9 cellular contexts compared by ENCODE assay signal in genomic region chr10:73576178-73576889, GRCh38. TPM values are rescaled to one million over a fixed set of nuclear protein-coding genes. Genes with fewer than 3 reads are reported as not detected.
A peak's percentile ranks its signal among the peaks of the same experiment; 100 is the strongest.
DNase-seq lines count a peak whose midpoint lies in the region; ATAC-seq, FAIRE-seq and TF ChIP-seq lines count a peak whose summit lies in the region.
"Had no signal": no experiment of that assay in that cellular context is flagged by ENCODE, and none has a peak within 500 bp of the region (broad histone marks: within the 10 kb centered on the region; RNA-seq: fewer than 3 reads in every experiment).

No MANE protein-coding gene starts in this region.

- H3K9me3 Mint-ChIP-seq in immature natural killer cell, result no peaks in the 10 kb centered on the region

- H3K27me3 Mint-ChIP-seq in immature natural killer cell (ENCODE audit: low read depth in 3 of 3), result peaks cover 0 to 2% (median 0%) of the 10 kb centered on the region in 3 donors
- H3K27me3 Mint-ChIP-seq: activated naive CD8-positive, alpha-beta T cell had no signal

- H3K36me3 Mint-ChIP-seq in immature natural killer cell, result no peaks in the 10 kb centered on the region

- DNase-seq in GM12891 (ENCODE audit: insufficient read length, low spot score), result no peak
- DNase-seq in ascending aorta (ENCODE audit: low spot score in 2 of 2), result peak in 1 of 2 donors; percentile 80
- DNase-seq in left ventricle myocardium inferior, result no peak
- DNase-seq in activated T-cell treated with anti-CD3 and anti-CD28 coated beads, Interleukin-2, amount 50 U/mL, for 48 hours, result no peak
- DNase-seq in immature natural killer cell, result no peak

- H3K4me3 ChIP-seq in ascending aorta, result peak overlapping the region; percentile 29 to 55
- H3K4me3 ChIP-seq in left ventricle myocardium inferior, result peak overlapping the region; percentile 58
- no peak overlapping the region for H3K4me3 ChIP-seq in skin epidermis

- H3K27me3 ChIP-seq in ascending aorta, result no peaks in the 10 kb centered on the region
- H3K27me3 ChIP-seq in left ventricle myocardium inferior (ENCODE audit: low read depth), result no peaks in the 10 kb centered on the region

- ATAC-seq in GM19395 (IDR thresholded peaks at IDR 0.05; ENCODE audit: unreplicated experiment) (no peak), HG03097 (IDR thresholded peaks at IDR 0.05; ENCODE audit: low FRiP score, unreplicated experiment) (no peak)

- no peak for TF ChIP-seq CTCF in ascending aorta (IDR thresholded peaks at IDR 0.05)
- no peak for TF ChIP-seq CTCF in left ventricle myocardium inferior (IDR thresholded peaks at IDR 0.05; ENCODE audit: borderline replicate concordance)

- peaks cover 13 to 37% of the 10 kb centered on the region in 2 donors for H3K4me1 ChIP-seq in ascending aorta
- H3K4me1 ChIP-seq in left ventricle myocardium inferior, result peaks cover 51% of the 10 kb centered on the region

- H3K4me3 Mint-ChIP-seq in immature natural killer cell, result no peak overlapping the region
- H3K4me3 Mint-ChIP-seq: activated naive CD8-positive, alpha-beta T cell had no signal

- intact Hi-C loops in ascending aorta (cut with DNase I), result loop anchor here (5.0 kb wide), 1 partner anchor 66 kb away; the partner anchor contains the start of gene MYOZ1
- intact Hi-C loops in left ventricle myocardium inferior (cut with micrococcal nuclease), result no loop called here

- H3K4me1 Mint-ChIP-seq in immature natural killer cell, result no peaks in the 10 kb centered on the region

- H3K9me3 ChIP-seq in ascending aorta (no peaks in the 10 kb centered on the region), left ventricle myocardium inferior (replicated peaks) (no peaks in the 10 kb centered on the region)

- H3K27ac Mint-ChIP-seq in immature natural killer cell, result no peak overlapping the region
- H3K27ac Mint-ChIP-seq: activated naive CD8-positive, alpha-beta T cell had no signal

- FAIRE-seq in GM12891 (lab: Jason Lieb, UNC), result peak; percentile 50

- H3K36me3 ChIP-seq in ascending aorta (no peaks in the 10 kb centered on the region), left ventricle myocardium inferior (no peaks in the 10 kb centered on the region)

- TF ChIP-seq POLR2A in GM12891 (IDR thresholded peaks at IDR 0.05; ENCODE audit: low read depth, low read length), result no peak

- H3K27ac ChIP-seq in ascending aorta, result peak overlapping the region; percentile 81 to 83
- H3K27ac ChIP-seq in left ventricle myocardium inferior (replicated peaks), result peak overlapping the region; percentile 87
- peak overlapping the region in 12 of 21 experiments; percentile 4 to 62 (median 40) for H3K27ac ChIP-seq in skin epidermis

TF ChIP-seq in GM12891, 5 proteins besides CTCF, POLR2A, EP300 and RAD21:
- TF ChIP-seq SPI1 (IDR thresholded peaks at IDR 0.05; ENCODE audit: low read depth, low read length) (peak; percentile 80), POU2F2 (IDR thresholded peaks at IDR 0.05; ENCODE audit: low read depth, low read length) (no peak), PAX5 (IDR thresholded peaks at IDR 0.05; ENCODE audit: insufficient read depth, low read length, severe bottlenecking) (no peak), POLR2AphosphoS5 (IDR thresholded peaks at IDR 0.05; ENCODE audit: low read depth, low read length) (no peak), TAF1 (IDR thresholded peaks at IDR 0.05; ENCODE audit: low read depth, low read length) (no peak)

RNA-seq across cellular contexts. Expression of gene USP54, which starts 14.8 kb away (rescaled TPM):
- 3.3 TPM for polyA plus RNA-seq in GM12891 (2012; ENCODE audit: low read depth, missing spikeins)
- 172 TPM for total RNA-seq in ascending aorta
- 19.6 TPM for total RNA-seq in left ventricle myocardium inferior
- 1 to 10 TPM in 1 of 3 donors, under 1 TPM in 1, not detected in 1; 0.48 to 1.6 TPM for polyA plus RNA-seq in immature natural killer cell

Comparison
In these comparisons a context has a peak if more than half of its experiments do, and no peak if none do; other contexts are left out.
1. H3K4me3 ChIP-seq: peak in ascending aorta (2 of 2) and left ventricle myocardium inferior (single experiment); none in skin epidermis (0 of 7).
2. Peak in every context shown above with its lines, with median percentiles within 50 percentile points of each other: H3K27ac ChIP-seq.